ENCODE assay signal across 22 cellular contexts in genomic region chr18:63981719-63982118, GRCh38. TPM values are rescaled to one million over a fixed set of nuclear protein-coding genes. Genes with fewer than 3 reads are reported as not detected.
"Had no signal": no experiment of that assay in that cellular context is flagged by ENCODE, and none has a peak within 500 bp of the region (broad histone marks: within the 10 kb centered on the region; RNA-seq: fewer than 3 reads in every experiment).

No MANE protein-coding gene starts in this region.

- ATAC-seq: activated CD4-positive, alpha-beta T cell treated with anti-CD3 and anti-CD28 coated beads for 36 hours; activated naive CD8-positive, alpha-beta T cell treated with anti-CD3 and anti-CD28 coated beads, Interleukin-2, amount 50 U/mL, for 24 hours; left lung; T-helper 17 cell had no signal

- H3K4me3 Mint-ChIP-seq: activated B cell treated with CpG ODN at 0.5 μM for 24 hours; activated CD4-positive, alpha-beta memory T cell treated with anti-CD3 and anti-CD28 coated beads for 36 hours; activated CD4-positive, alpha-beta T cell treated with anti-CD3 and anti-CD28 coated beads for 36 hours; activated naive CD8-positive, alpha-beta T cell treated with anti-CD3 and anti-CD28 coated beads, Interleukin-2, amount 50 U/mL, for 24 hours; activated T-helper 1 cell treated with anti-CD3 and anti-CD28 coated beads, Interleukin-12 subunit alpha, Interleukin-12 subunit beta, Interleukin-2, Interleukin-4 antibody, amounts not matched to agents 30 ng/mL and 10 ng/mL and 1 ng/mL, durations not matched to agents 14 hours and 24 hours and 36 hours; naive thymus-derived CD4-positive, alpha-beta T cell; neural progenitor cell; T-helper 17 cell had no signal

- H3K9me3 Mint-ChIP-seq: activated B cell treated with CpG ODN at 0.5 μM for 24 hours; activated CD4-positive, alpha-beta memory T cell treated with anti-CD3 and anti-CD28 coated beads for 36 hours; activated naive CD8-positive, alpha-beta T cell treated with anti-CD3 and anti-CD28 coated beads, Interleukin-2, amount 50 U/mL, for 24 hours; activated T-helper 1 cell treated with anti-CD3 and anti-CD28 coated beads, Interleukin-12 subunit alpha, Interleukin-12 subunit beta, Interleukin-2, Interleukin-4 antibody, amounts not matched to agents 30 ng/mL and 10 ng/mL and 1 ng/mL, durations not matched to agents 14 hours and 24 hours and 36 hours; naive thymus-derived CD4-positive, alpha-beta T cell; neural progenitor cell had no signal

- H3K27ac Mint-ChIP-seq: activated B cell treated with CpG ODN at 0.5 μM for 24 hours; activated CD4-positive, alpha-beta memory T cell treated with anti-CD3 and anti-CD28 coated beads for 36 hours; activated naive CD8-positive, alpha-beta T cell treated with anti-CD3 and anti-CD28 coated beads, Interleukin-2, amount 50 U/mL, for 24 hours; activated T-helper 1 cell treated with anti-CD3 and anti-CD28 coated beads, Interleukin-12 subunit alpha, Interleukin-12 subunit beta, Interleukin-2, Interleukin-4 antibody, amounts not matched to agents 30 ng/mL and 10 ng/mL and 1 ng/mL, durations not matched to agents 14 hours and 24 hours and 36 hours; naive thymus-derived CD4-positive, alpha-beta T cell; neural progenitor cell; T-helper 17 cell had no signal

- H3K27me3 Mint-ChIP-seq: activated B cell treated with CpG ODN at 0.5 μM for 24 hours; activated CD4-positive, alpha-beta memory T cell treated with anti-CD3 and anti-CD28 coated beads for 36 hours; activated CD4-positive, alpha-beta T cell treated with anti-CD3 and anti-CD28 coated beads for 36 hours; activated naive CD8-positive, alpha-beta T cell treated with anti-CD3 and anti-CD28 coated beads, Interleukin-2, amount 50 U/mL, for 24 hours; naive thymus-derived CD4-positive, alpha-beta T cell had no signal

- H3K36me3 Mint-ChIP-seq: neural progenitor cell had no signal

- DNase-seq: activated B cell treated with CpG ODN at 0.5 μM for 24 hours; activated CD4-positive, alpha-beta memory T cell treated with anti-CD3 and anti-CD28 coated beads for 36 hours; activated CD4-positive, alpha-beta T cell treated with anti-CD3 and anti-CD28 coated beads for 36 hours; activated gamma-delta T cell; activated naive CD4-positive, alpha-beta T cell treated with anti-CD3 and anti-CD28 coated beads, Interleukin-2, amount 50 U/mL, for 16 hours; activated naive CD8-positive, alpha-beta T cell treated with anti-CD3 and anti-CD28 coated beads, Interleukin-2, amount 50 U/mL, for 24 hours; caudate nucleus; dermis blood vessel endothelial cell; effector CD8-positive, alpha-beta T cell; erythroblast; foreskin fibroblast; kidney; left lung; naive thymus-derived CD4-positive, alpha-beta T cell; spleen; stimulated activated CD4-positive, alpha-beta T cell treated with anti-CD3 and anti-CD28 coated beads, Interleukin-4, amount 100 ng/mL, for 1 hour; stimulated activated naive CD4-positive, alpha-beta T cell treated with Interleukin-2 at 50 U/mL for 16 hours; substantia nigra; T-helper 17 cell; tibial artery had no signal

RNA-seq across cellular contexts. Expression of gene HMSD, which starts 32.6 kb away (rescaled TPM):
- polyA plus RNA-seq: naive thymus-derived CD4-positive, alpha-beta T cell had no signal
